Comparison of ENCODE assay signal across 2 cellular contexts in the genomic region with DNA sequence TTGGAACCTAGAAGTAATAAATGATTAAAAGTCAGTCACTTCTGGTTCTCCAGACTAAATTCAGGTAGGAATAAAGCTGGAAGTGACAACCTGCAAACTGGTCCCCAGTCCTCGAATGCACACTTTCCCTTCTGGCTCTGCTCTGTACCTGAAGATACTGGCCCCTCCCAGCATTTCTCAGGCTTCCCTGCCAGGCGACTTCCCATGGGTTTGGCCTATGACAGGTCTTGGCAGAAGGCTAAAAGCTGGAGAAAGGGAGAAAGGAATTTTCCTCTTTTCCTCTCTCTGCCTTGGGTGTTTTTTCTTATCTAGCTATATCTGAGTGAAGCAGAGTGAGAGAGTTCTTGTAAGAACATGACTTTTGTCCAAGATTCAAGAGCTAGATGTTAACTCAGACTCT.
TF ChIP-seq lines count a peak whose summit lies in the region.

No MANE protein-coding gene starts in this region.

TF ChIP-seq in GM23338, 12 proteins besides CTCF, POLR2A, EP300 and RAD21 (continued from another document):
- TF ChIP-seq POLR2AphosphoS5 (IDR thresholded peaks at IDR 0.05; ENCODE audit: low read depth) (no peak), CREB1 (CRISPR knock-in tag; IDR thresholded peaks at IDR 0.05; ENCODE audit: low read depth) (no peak)

TF ChIP-seq in H1, 55 proteins besides CTCF, POLR2A, EP300 and RAD21 (continued from another document):
- TF ChIP-seq, protein P1, sequence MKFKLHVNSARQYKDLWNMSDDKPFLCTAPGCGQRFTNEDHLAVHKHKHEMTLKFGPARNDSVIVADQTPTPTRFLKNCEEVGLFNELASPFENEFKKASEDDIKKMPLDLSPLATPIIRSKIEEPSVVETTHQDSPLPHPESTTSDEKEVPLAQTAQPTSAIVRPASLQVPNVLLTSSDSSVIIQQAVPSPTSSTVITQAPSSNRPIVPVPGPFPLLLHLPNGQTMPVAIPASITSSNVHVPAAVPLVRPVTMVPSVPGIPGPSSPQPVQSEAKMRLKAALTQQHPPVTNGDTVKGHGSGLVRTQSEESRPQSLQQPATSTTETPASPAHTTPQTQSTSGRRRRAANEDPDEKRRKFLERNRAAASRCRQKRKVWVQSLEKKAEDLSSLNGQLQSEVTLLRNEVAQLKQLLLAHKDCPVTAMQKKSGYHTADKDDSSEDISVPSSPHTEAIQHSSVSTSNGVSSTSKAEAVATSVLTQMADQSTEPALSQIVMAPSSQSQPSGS (IDR thresholded peaks at IDR 0.05; ENCODE audit: low read length): no peak
- TF ChIP-seq CTBP2 (IDR thresholded peaks at IDR 0.05; ENCODE audit: borderline replicate concordance, insufficient read depth, insufficient read length, low read length): no peak
